ENCODE assay signal across 16 cellular contexts in genomic region chr7:18513343-18513742, GRCh38.
"Had no signal": no experiment of that assay in that cellular context is flagged by ENCODE, and none has a peak within 500 bp of the region (broad histone marks: within the 10 kb centered on the region; RNA-seq: fewer than 3 reads in every experiment).

No MANE protein-coding gene starts in this region.

- H3K27me3 ChIP-seq: brain microvascular endothelial cell, spleen, thyroid gland had no signal

- H3K9me3 Mint-ChIP-seq: activated CD4-positive, alpha-beta T cell treated with anti-CD3 and anti-CD28 coated beads, Interleukin-2, amount 10 ng/mL, durations not matched to agents 7 days and 5 days; activated T-helper 2 cell treated with anti-CD3 and anti-CD28 coated beads, Interferon-gamma antibody, Interleukin-2, Interleukin-4, amounts not matched to agents 10 μg/mL and 5 μg/mL and 100 μg/mL, durations not matched to agents 14 hours and 24 hours and 36 hours; nephron progenitor cell; stimulated activated naive CD8-positive, alpha-beta T cell treated with anti-CD3 and anti-CD28 coated beads, Interleukin-15, amount 100 ng/mL, for 72 hours; T-helper 1 cell treated with Interleukin-12 subunit alpha and Interleukin-12 subunit beta and Interleukin-4 antibody, amounts not matched to agents 30 μg/mL and 1 μg/mL, for 36 hours had no signal

- H3K4me3 ChIP-seq: left ventricle myocardium inferior, spleen, thyroid gland had no signal

- H3K4me3 Mint-ChIP-seq: activated CD4-positive, alpha-beta T cell treated with anti-CD3 and anti-CD28 coated beads, Interleukin-2, amount 10 ng/mL, durations not matched to agents 7 days and 5 days; nephron progenitor cell; stimulated activated naive CD8-positive, alpha-beta T cell treated with anti-CD3 and anti-CD28 coated beads, Interleukin-15, amount 100 ng/mL, for 72 hours; T-helper 1 cell treated with Interleukin-12 subunit alpha and Interleukin-12 subunit beta and Interleukin-4 antibody, amounts not matched to agents 30 μg/mL and 1 μg/mL, for 36 hours had no signal

- H3K27ac Mint-ChIP-seq: activated CD4-positive, alpha-beta T cell treated with anti-CD3 and anti-CD28 coated beads, Interleukin-2, amount 10 ng/mL, durations not matched to agents 7 days and 5 days; activated T-helper 2 cell treated with anti-CD3 and anti-CD28 coated beads, Interferon-gamma antibody, Interleukin-2, Interleukin-4, amounts not matched to agents 10 μg/mL and 5 μg/mL and 100 μg/mL, durations not matched to agents 14 hours and 24 hours and 36 hours; nephron progenitor cell; stimulated activated naive CD8-positive, alpha-beta T cell treated with anti-CD3 and anti-CD28 coated beads, Interleukin-15, amount 100 ng/mL, for 72 hours; T-helper 1 cell treated with Interleukin-12 subunit alpha and Interleukin-12 subunit beta and Interleukin-4 antibody, amounts not matched to agents 30 μg/mL and 1 μg/mL, for 36 hours had no signal

- H3K9me3 ChIP-seq: left ventricle myocardium inferior, spleen, thyroid gland had no signal

- H3K4me1 Mint-ChIP-seq: stimulated activated naive CD8-positive, alpha-beta T cell treated with anti-CD3 and anti-CD28 coated beads, Interleukin-15, amount 100 ng/mL, for 72 hours had no signal

- H3K36me3 ChIP-seq: brain microvascular endothelial cell, left ventricle myocardium inferior, spleen, thyroid gland had no signal

- H3K27ac ChIP-seq: brain microvascular endothelial cell, left ventricle myocardium inferior, thyroid gland had no signal

- H3K27me3 Mint-ChIP-seq: activated CD4-positive, alpha-beta T cell treated with anti-CD3 and anti-CD28 coated beads, Interleukin-2, amount 10 ng/mL, durations not matched to agents 7 days and 5 days; stimulated activated naive CD8-positive, alpha-beta T cell treated with anti-CD3 and anti-CD28 coated beads, Interleukin-15, amount 100 ng/mL, for 72 hours had no signal

- DNase-seq: activated CD4-positive, alpha-beta T cell treated with anti-CD3 and anti-CD28 coated beads, Interleukin-2, amount 10 ng/mL, durations not matched to agents 7 days and 5 days; activated naive CD4-positive, alpha-beta T cell treated with anti-CD3 and anti-CD28 coated beads, Interleukin-2, amount 50 U/mL, for 16 hours; activated T-cell treated with anti-CD3 and anti-CD28 coated beads for 4 hours; brain microvascular endothelial cell; dermis blood vessel endothelial cell; head of caudate nucleus; left ventricle myocardium inferior; nephron progenitor cell; spleen; stimulated activated CD4-positive, alpha-beta T cell treated with anti-CD3 and anti-CD28 coated beads, Interleukin-2, amount 100 ng/mL, for 24 hours; stimulated activated naive CD8-positive, alpha-beta T cell treated with anti-CD3 and anti-CD28 coated beads, Interleukin-15, amount 100 ng/mL, for 72 hours; thyroid gland had no signal

- ATAC-seq: esophagus mucosa; sciatic nerve; stimulated activated naive CD8-positive, alpha-beta T cell treated with anti-CD3 and anti-CD28 coated beads, Interleukin-15, amount 100 ng/mL, for 72 hours had no signal
